18 cellular contexts compared by ENCODE assay signal in genomic region chr2:158120664-158121063, GRCh38. TPM values are rescaled to one million over a fixed set of nuclear protein-coding genes. Genes with fewer than 3 reads are reported as not detected.
A peak's percentile ranks its signal among the peaks of the same experiment; 100 is the strongest.
DNase-seq lines count a peak whose midpoint lies in the region; ATAC-seq and TF ChIP-seq lines count a peak whose summit lies in the region.
"Had no signal": no experiment of that assay in that cellular context is flagged by ENCODE, and none has a peak within 500 bp of the region (broad histone marks: within the 10 kb centered on the region; RNA-seq: fewer than 3 reads in every experiment).

No MANE protein-coding gene starts in this region.

- no peak overlapping the region for H2BK120ac ChIP-seq in H9 (ENCODE audit: low read depth, low read length, poor library complexity, severe bottlenecking)

- H3K4ac ChIP-seq in H9 (ENCODE audit: low read depth, low read length) = no peak overlapping the region

- H3K27ac ChIP-seq in H9 (ENCODE audit: insufficient read length, low read depth, low read length) = no peak overlapping the region
- H3K27ac ChIP-seq: PC-9 had no signal

- H3K4me2 ChIP-seq in H9 (ENCODE audit: insufficient read depth, insufficient read length, low read length) = no peak overlapping the region
- H3K4me2 ChIP-seq: PC-9 had no signal

- no peak overlapping the region for H3K4me3 Mint-ChIP-seq in H9
- H3K4me3 Mint-ChIP-seq: CD4-positive, alpha-beta memory T cell had no signal

- no peak overlapping the region for H2BK20ac ChIP-seq in H9 (ENCODE audit: low read depth, low read length, poor library complexity, severe bottlenecking)

- peaks cover 4% of the 10 kb centered on the region; the same call in 1 of the 2 replicates for H3K27me3 Mint-ChIP-seq in H9 (ENCODE audit: low read depth)

- no peak overlapping the region for H3K14ac ChIP-seq in H9 (ENCODE audit: insufficient read depth, low read length)

- no peak overlapping the region for H2BK5ac ChIP-seq in H9 (ENCODE audit: insufficient read length, low read length)

- H3K9ac ChIP-seq in H9 (ENCODE audit: extremely low read depth, insufficient read length, low read length) = no peak overlapping the region

- H3K27ac Mint-ChIP-seq in H9 = peak overlapping the region; percentile 7 to 54 (median 35); a peak in 2 of 7 replicates
- H3K27ac Mint-ChIP-seq: CD4-positive, alpha-beta memory T cell had no signal

- no peak for TF ChIP-seq CTCF in H9 (conservative IDR thresholded peaks at IDR 0.05)

- H3K23ac ChIP-seq in H9 (ENCODE audit: insufficient read length, low read depth, low read length) = no peak overlapping the region

- no peaks in the 10 kb centered on the region for H3K79me2 ChIP-seq in H9 (ENCODE audit: insufficient read depth, low read length)

- H3K79me1 ChIP-seq in H9 (ENCODE audit: insufficient read depth, low read depth, low read length, poor library complexity, severe bottlenecking) = no peaks in the 10 kb centered on the region

- H4K8ac ChIP-seq in H9 (replicated peaks; ENCODE audit: insufficient read length, low read depth, low read length) = no peak overlapping the region

- H3K18ac ChIP-seq in H9 (ENCODE audit: insufficient read length, low read depth, low read length) = no peak overlapping the region

- no peaks in the 10 kb centered on the region for H3K23me2 ChIP-seq in H9 (ENCODE audit: insufficient read length, low read depth, low read length, poor library complexity, severe bottlenecking)

- no peak overlapping the region for H3K56ac ChIP-seq in H9 (ENCODE audit: insufficient read length, low read depth, low read length)

- H2AFZ ChIP-seq in H9 (ENCODE audit: low read length) = no peak overlapping the region
- H2AFZ ChIP-seq: PC-9 had no signal

- no peak overlapping the region for H4K91ac ChIP-seq in H9 (ENCODE audit: insufficient read length, low read depth, low read length)

- no CpG with 5 or more reads among the region's 3 CpGs for WGBS in H9 (ENCODE audit: extremely low coverage, insufficient read length, low lambda C conversion rate)

- ATAC-seq in left lobe of liver = peak; percentile 75
- ATAC-seq in GM18861 (IDR thresholded peaks at IDR 0.05; ENCODE audit: unreplicated experiment) = no peak

- H3K9me3 ChIP-seq in H9 (ENCODE audit: control insufficient read depth, low read depth, low read length) = no peaks in the 10 kb centered on the region
- H3K9me3 ChIP-seq: BE2C had no signal

- H3K9me3 Mint-ChIP-seq in H9 = no peaks in the 10 kb centered on the region

- H2AK5ac ChIP-seq in H9 (ENCODE audit: insufficient read length, low read length) = no peak overlapping the region

- peaks cover 11 to 17% of the 10 kb centered on the region in 2 experiments for H3K4me1 Mint-ChIP-seq in H9
- H3K4me1 Mint-ChIP-seq: CD4-positive, alpha-beta memory T cell had no signal

- H3K4me1 ChIP-seq in H9 (ENCODE audit: insufficient read depth, low read length) = peaks cover 3% of the 10 kb centered on the region; the same call in 1 of the 2 replicates
- H3K4me1 ChIP-seq: BE2C had no signal

- peak; percentile 57 for DNase-seq in DMS53 (lab: John Stamatoyannopoulos, UW)
- DNase-seq in H9 = no peak
- peak; percentile 81 for DNase-seq in RPMI8226
- DNase-seq in left lobe of liver (ENCODE audit: low spot score) = no peak
- DNase-seq in amygdala (lab: John Stamatoyannopoulos, UW) = no peak
- DNase-seq in NCI-H2171 treated with DMSO at 0.1 percent for 48 hours (lab: John Stamatoyannopoulos, UW) = no peak
- DNase-seq: BE2C; CD4-positive, alpha-beta memory T cell; EL; HCEC 1CT; NCI-H1105; NCI-H187 treated with DMSO at 0.1 percent for 48 hours; NCI-H226; NK-92 treated with Interleukin-12 subunit alpha and Interleukin-12 subunit beta, amount 100 ng/mL, for 24 hours; PC-9; T-helper 1 cell had no signal

- H4K20me1 ChIP-seq in H9 (ENCODE audit: control insufficient read depth, insufficient read depth, insufficient read length) = no peaks in the 10 kb centered on the region

- H3T11ph ChIP-seq in H9 (ENCODE audit: low read length) = no peak overlapping the region

- no peak overlapping the region for H4K5ac ChIP-seq in H9 (ENCODE audit: insufficient read length, low read depth, low read length)

- H3K27me3 ChIP-seq in H9 (ENCODE audit: insufficient read depth, low read length) = no peaks in the 10 kb centered on the region
- H3K27me3 ChIP-seq: BE2C had no signal

- H2BK12ac ChIP-seq in H9 (ENCODE audit: insufficient read length, low read depth, low read length) = no peak overlapping the region

- H2BK15ac ChIP-seq in H9 (ENCODE audit: low read depth, low read length) = no peak overlapping the region

- H3K36me3 Mint-ChIP-seq in H9 (ENCODE audit: insufficient read depth in 1 of 3, low read depth in 3 of 3) = no peaks in the 10 kb centered on the region
- H3K36me3 Mint-ChIP-seq: CD4-positive, alpha-beta memory T cell had no signal

RNA-seq across cellular contexts. Expression of gene UPP2, which starts 19.0 kb away (rescaled TPM):
- total RNA-seq in H9 (2021) (not detected in 2 replicates), left lobe of liver (0.91 TPM)
- total RNA-seq: CD4-positive, alpha-beta memory T cell; K562; PC-9 had no signal

Comparison
In these comparisons a context has a peak if more than half of its experiments do, and no peak if none do; other contexts are left out.
1. DNase-seq: peak in DMS53 (single experiment) and RPMI8226 (single experiment); none in H9 (single experiment), left lobe of liver (single experiment), amygdala (0 of 56) and NCI-H2171 treated with DMSO at 0.1 percent for 48 hours (single experiment).